ENCODE assay signal across 11 cellular contexts in genomic region chr5:66960373-66961137, GRCh38.
DNase-seq lines count a peak whose midpoint lies in the region; ATAC-seq and TF ChIP-seq lines count a peak whose summit lies in the region.
"Had no signal": no experiment of that assay in that cellular context is flagged by ENCODE, and none has a peak within 500 bp of the region (broad histone marks: within the 10 kb centered on the region; RNA-seq: fewer than 3 reads in every experiment).

No MANE protein-coding gene starts in this region.

- peaks cover 34% of the 10 kb centered on the region for H3K4me1 Mint-ChIP-seq in osteocyte (ENCODE audit: unreplicated experiment)

- CTCF ChIA-PET in GM10248 (lab: Yijun Ruan, JAX), result no interaction called here

- TF ChIP-seq CTCF in fibroblast of mammary gland (conservative IDR thresholded peaks at IDR 0.05; ENCODE audit: control insufficient read depth, insufficient read depth, low read depth, low read length) (no peak), osteocyte (IDR thresholded peaks at IDR 0.05) (no peak), foreskin keratinocyte (conservative IDR thresholded peaks at IDR 0.05) (no peak), GM10248 (IDR thresholded peaks at IDR 0.05; ENCODE audit: control extremely low read depth, extremely low read depth, low read depth, missing control alignments) (no peak)

- H3K27me3 ChIP-seq in foreskin keratinocyte, result no peaks in the 10 kb centered on the region

- ATAC-seq in GM19023 (IDR thresholded peaks at IDR 0.05; ENCODE audit: unreplicated experiment) (no peak), foreskin keratinocyte (no peak)

- peak; percentile 70 for DNase-seq in DMS 273 (lab: John Stamatoyannopoulos, UW; ENCODE audit: unreplicated experiment)
- DNase-seq in NCI-H69 (lab: John Stamatoyannopoulos, UW), result peak; percentile 70
- peak; percentile 34 for DNase-seq in fibroblast of mammary gland (ENCODE audit: low read depth)
- DNase-seq in osteocyte (ENCODE audit: extremely low spot score, unreplicated experiment), result no peak
- no peak for DNase-seq in SHP77 treated with DMSO at 0.1 percent for 48 hours (lab: John Stamatoyannopoulos, UW)
- DNase-seq in foreskin keratinocyte, result no peak
- no peak for DNase-seq in GM10248 (ENCODE audit: extremely low spot score)
- DNase-seq: activated effector memory CD4-positive, alpha-beta T cell treated with Interleukin-2 at 50 U/mL for 16 hours; DMS79 treated with DMSO at 0.1 percent for 48 hours; stimulated activated CD4-positive, alpha-beta T cell treated with anti-CD3 and anti-CD28 coated beads, Interleukin-1b, Interleukin-23, amount 100 ng/mL, for 48 hours had no signal

- POLR2A ChIA-PET in GM10248 (lab: Yijun Ruan, JAX), result no interaction called here

- H3K4me1 ChIP-seq in foreskin keratinocyte, result peaks cover 13% of the 10 kb centered on the region

- no peaks in the 10 kb centered on the region for H3K9me3 Mint-ChIP-seq in osteocyte (ENCODE audit: unreplicated experiment)

- H3K36me3 Mint-ChIP-seq in osteocyte (ENCODE audit: unreplicated experiment), result no peaks in the 10 kb centered on the region

- peak overlapping the region; percentile 82 for H3K27ac Mint-ChIP-seq in osteocyte (ENCODE audit: unreplicated experiment)

- no peak overlapping the region for H3K27ac ChIP-seq in foreskin keratinocyte

- H3K4me3 ChIP-seq in fibroblast of mammary gland (ENCODE audit: control insufficient read depth, low read depth, low read length), result peak overlapping the region; percentile 57

- H3K27me3 Mint-ChIP-seq in osteocyte (ENCODE audit: unreplicated experiment), result no peaks in the 10 kb centered on the region

- H3K4me3 Mint-ChIP-seq in osteocyte (ENCODE audit: unreplicated experiment), result peak overlapping the region; percentile 54

Comparison
In these comparisons a context has a peak if more than half of its experiments do, and no peak if none do; other contexts are left out.
1. DNase-seq: peak in DMS 273 (single experiment), NCI-H69 (single experiment) and fibroblast of mammary gland (single experiment); none in osteocyte (single experiment), SHP77 treated with DMSO at 0.1 percent for 48 hours (single experiment), foreskin keratinocyte (0 of 2) and GM10248 (single experiment).